ENCODE assay signal across 17 cellular contexts in the genomic region with DNA sequence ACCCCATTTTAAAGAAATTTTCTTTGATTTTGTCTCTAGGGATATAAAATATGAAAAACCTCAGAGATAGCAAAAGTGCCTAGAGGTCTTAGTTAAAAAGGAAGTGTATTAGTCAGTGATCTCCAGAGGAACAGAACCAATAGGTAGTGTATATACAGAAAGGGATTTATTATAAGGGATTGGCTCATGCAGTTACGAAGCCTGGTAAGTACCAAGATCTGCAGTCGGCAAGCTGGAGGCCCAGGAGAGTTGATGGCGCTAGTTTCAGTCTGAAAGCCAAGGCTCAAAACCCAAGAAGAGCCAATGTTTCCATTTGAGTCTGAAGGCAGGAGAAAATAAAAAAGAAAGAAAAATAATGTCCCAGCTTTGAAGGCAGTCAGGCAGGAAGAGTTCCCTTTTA.
DNase-seq lines count a peak whose midpoint lies in the region; ATAC-seq and TF ChIP-seq lines count a peak whose summit lies in the region.
"Had no signal": no experiment of that assay in that cellular context is flagged by ENCODE, and none has a peak within 500 bp of the region (broad histone marks: within the 10 kb centered on the region; RNA-seq: fewer than 3 reads in every experiment).

No MANE protein-coding gene starts in this region.

- WGBS in endodermal cell (ENCODE audit: insufficient coverage in 1 of 2, insufficient read length in 1 of 2), 2 experiments: 95 to 97% methylated on average over 3 of the region's 3 CpGs

- peaks cover 45% of the 10 kb centered on the region for H3K9me3 ChIP-seq in endodermal cell (ENCODE audit: control insufficient read depth, low read length)
- H3K9me3 ChIP-seq: A549 had no signal

- H3K4me1 Mint-ChIP-seq in endodermal cell (no peaks in the 10 kb centered on the region), mesothelial cell of epicardium (peaks cover 12% of the 10 kb centered on the region), osteocyte (ENCODE audit: unreplicated experiment) (peaks cover 24% of the 10 kb centered on the region)
- no peaks in the 10 kb centered on the region for H3K4me1 Mint-ChIP-seq in activated T-helper 2 cell treated with anti-CD3 and anti-CD28 coated beads, Interferon-gamma antibody, Interleukin-2, Interleukin-4, amounts not matched to agents 10 μg/mL and 5 μg/mL and 100 μg/mL, durations not matched to agents 14 hours and 24 hours and 36 hours (ENCODE audit: low read depth)
- H3K4me1 Mint-ChIP-seq: CD4-positive, alpha-beta memory T cell; GM23338 had no signal

- intact Hi-C loops in Right ventricle myocardium inferior (cut with DNase I): no loop called here
- intact Hi-C loops in Right ventricle myocardium superior (cut with DNase I): no loop called here
- intact Hi-C loops in activated T-helper 2 cell treated with anti-CD3 and anti-CD28 coated beads, Interferon-gamma antibody, Interleukin-2, Interleukin-4, amounts not matched to agents 10 μg/mL and 5 μg/mL and 100 μg/mL, durations not matched to agents 14 hours and 24 hours and 36 hours (cut with micrococcal nuclease): no loop called here

- ATAC-seq in Right ventricle myocardium inferior: peak; percentile 20
- ATAC-seq in Right ventricle myocardium superior (ENCODE audit: poor library complexity): no peak
- ATAC-seq in HG03469 (IDR thresholded peaks at IDR 0.05; ENCODE audit: unreplicated experiment): no peak
- ATAC-seq: A549, GM23338 had no signal

- TF ChIP-seq CTCF in endodermal cell (conservative IDR thresholded peaks at IDR 0.05) (no peak), mesothelial cell of epicardium (IDR thresholded peaks at IDR 0.05; ENCODE audit: unreplicated experiment) (no peak), osteocyte (IDR thresholded peaks at IDR 0.05) (no peak)

- H3K27me3 Mint-ChIP-seq in endodermal cell (ENCODE audit: insufficient read depth) (no peaks in the 10 kb centered on the region), mesothelial cell of epicardium (ENCODE audit: low read depth) (no peaks in the 10 kb centered on the region), osteocyte (ENCODE audit: unreplicated experiment) (no peaks in the 10 kb centered on the region)
- H3K27me3 Mint-ChIP-seq in activated T-helper 2 cell treated with anti-CD3 and anti-CD28 coated beads, Interferon-gamma antibody, Interleukin-2, Interleukin-4, amounts not matched to agents 10 μg/mL and 5 μg/mL and 100 μg/mL, durations not matched to agents 14 hours and 24 hours and 36 hours (ENCODE audit: low read depth): peaks cover 18% of the 10 kb centered on the region

- no peak overlapping the region for H3K27ac ChIP-seq in endodermal cell (ENCODE audit: low read depth, low read length)
- H3K27ac ChIP-seq: 22Rv1, A549, BLaER1 had no signal

- H3K27ac Mint-ChIP-seq in endodermal cell: no peak overlapping the region
- peak overlapping the region; percentile 30 for H3K27ac Mint-ChIP-seq in mesothelial cell of epicardium
- H3K27ac Mint-ChIP-seq in osteocyte (ENCODE audit: unreplicated experiment): peak overlapping the region; percentile 39
- H3K27ac Mint-ChIP-seq in activated T-helper 2 cell treated with anti-CD3 and anti-CD28 coated beads, Interferon-gamma antibody, Interleukin-2, Interleukin-4, amounts not matched to agents 10 μg/mL and 5 μg/mL and 100 μg/mL, durations not matched to agents 14 hours and 24 hours and 36 hours: no peak overlapping the region
- H3K27ac Mint-ChIP-seq: CD4-positive, alpha-beta memory T cell; GM23338 had no signal

- peak overlapping the region; percentile 37 for H3K4me3 ChIP-seq in endodermal cell (ENCODE audit: low read length)
- H3K4me3 ChIP-seq: A549, BLaER1, GM23338 had no signal

- H3K36me3 Mint-ChIP-seq in endodermal cell (ENCODE audit: low read depth): peaks cover 52% of the 10 kb centered on the region
- peaks cover 43% of the 10 kb centered on the region for H3K36me3 Mint-ChIP-seq in mesothelial cell of epicardium
- peaks cover 25% of the 10 kb centered on the region for H3K36me3 Mint-ChIP-seq in osteocyte (ENCODE audit: unreplicated experiment)
- no peaks in the 10 kb centered on the region for H3K36me3 Mint-ChIP-seq in activated T-helper 2 cell treated with anti-CD3 and anti-CD28 coated beads, Interferon-gamma antibody, Interleukin-2, Interleukin-4, amounts not matched to agents 10 μg/mL and 5 μg/mL and 100 μg/mL, durations not matched to agents 14 hours and 24 hours and 36 hours (ENCODE audit: low read depth)

- H3K9me3 Mint-ChIP-seq in endodermal cell: peaks cover 31% of the 10 kb centered on the region
- H3K9me3 Mint-ChIP-seq in mesothelial cell of epicardium: peaks cover 35% of the 10 kb centered on the region
- H3K9me3 Mint-ChIP-seq in osteocyte (ENCODE audit: unreplicated experiment): peaks cover 6% of the 10 kb centered on the region
- H3K9me3 Mint-ChIP-seq in activated T-helper 2 cell treated with anti-CD3 and anti-CD28 coated beads, Interferon-gamma antibody, Interleukin-2, Interleukin-4, amounts not matched to agents 10 μg/mL and 5 μg/mL and 100 μg/mL, durations not matched to agents 14 hours and 24 hours and 36 hours: peaks cover 14% of the 10 kb centered on the region

- H3K9ac ChIP-seq in endodermal cell (ENCODE audit: extremely low read depth, low read length, poor library complexity, severe bottlenecking): no peak overlapping the region
- H3K9ac ChIP-seq: BLaER1 had no signal

- H3K4me3 Mint-ChIP-seq in endodermal cell: no peak overlapping the region
- no peak overlapping the region for H3K4me3 Mint-ChIP-seq in mesothelial cell of epicardium
- H3K4me3 Mint-ChIP-seq in osteocyte (ENCODE audit: unreplicated experiment): no peak overlapping the region
- no peak overlapping the region for H3K4me3 Mint-ChIP-seq in activated T-helper 2 cell treated with anti-CD3 and anti-CD28 coated beads, Interferon-gamma antibody, Interleukin-2, Interleukin-4, amounts not matched to agents 10 μg/mL and 5 μg/mL and 100 μg/mL, durations not matched to agents 14 hours and 24 hours and 36 hours (ENCODE audit: low read depth)
- H3K4me3 Mint-ChIP-seq: CD14-positive monocyte; CD4-positive, alpha-beta memory T cell; GM23338 had no signal

- no peaks in the 10 kb centered on the region for H3K4me1 ChIP-seq in endodermal cell (ENCODE audit: control insufficient read depth, insufficient read depth, low read length)
- H3K4me1 ChIP-seq: A549 had no signal

- DNase-seq in Right ventricle myocardium inferior (ENCODE audit: missing footprints) (no peak), Right ventricle myocardium superior (no peak), endodermal cell (no peak), mesothelial cell of epicardium (ENCODE audit: low spot score in 2 of 2, unreplicated experiment in 2 of 2) (no peak), osteocyte (ENCODE audit: extremely low spot score, unreplicated experiment) (no peak), hypothalamus (lab: John Stamatoyannopoulos, UW) (no peak)
- no peak for DNase-seq in activated T-helper 2 cell treated with anti-CD3 and anti-CD28 coated beads, Interferon-gamma antibody, Interleukin-2, Interleukin-4, amounts not matched to agents 10 μg/mL and 5 μg/mL and 100 μg/mL, durations not matched to agents 14 hours and 24 hours and 36 hours (ENCODE audit: low spot score)
- DNase-seq: CD4-positive, alpha-beta memory T cell; DMS153; DMS79; GDM1 had no signal

- H3K27me3 ChIP-seq in endodermal cell (ENCODE audit: control insufficient read depth, insufficient read depth, low read length, poor library complexity, severe bottlenecking): no peaks in the 10 kb centered on the region
- H3K27me3 ChIP-seq: BLaER1 had no signal

- peaks cover 68% of the 10 kb centered on the region for H3K36me3 ChIP-seq in endodermal cell (ENCODE audit: control insufficient read depth, insufficient read depth, low read length)

Comparison
In these comparisons a context has a peak if more than half of its experiments do, and no peak if none do; other contexts are left out.
1. H3K27ac Mint-ChIP-seq: peak in mesothelial cell of epicardium (single experiment) and osteocyte (single experiment); none in endodermal cell (single experiment) and activated T-helper 2 cell treated with anti-CD3 and anti-CD28 coated beads, Interferon-gamma antibody, Interleukin-2, Interleukin-4, amounts not matched to agents 10 μg/mL and 5 μg/mL and 100 μg/mL, durations not matched to agents 14 hours and 24 hours and 36 hours (single experiment).